In the genomic region with DNA sequence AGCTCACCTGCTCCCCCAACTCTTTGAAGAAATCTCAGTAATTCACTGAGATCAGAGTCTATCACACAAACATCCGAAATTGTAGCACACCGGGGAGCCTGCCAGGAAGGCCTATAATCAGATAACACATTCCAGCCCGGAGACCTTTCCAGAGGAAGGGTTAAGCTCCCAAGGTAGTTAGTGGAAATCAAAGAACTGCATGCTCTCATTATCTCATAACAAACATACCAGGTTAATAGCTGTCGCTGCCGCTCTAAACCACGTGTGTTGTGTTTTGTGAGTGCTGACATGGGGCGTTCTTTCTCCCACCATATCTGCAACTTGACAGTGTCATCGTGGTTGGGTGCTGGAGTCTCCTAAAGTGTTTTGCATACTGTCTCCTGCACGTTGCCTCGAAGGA, we compare ENCODE assay signal across 1 cellular context.
TF ChIP-seq lines count a peak whose summit lies in the region.

No MANE protein-coding gene starts in this region.

TF ChIP-seq in H1, 55 proteins besides CTCF, POLR2A, EP300 and RAD21 (continued from another document):
- TF ChIP-seq, protein P1, sequence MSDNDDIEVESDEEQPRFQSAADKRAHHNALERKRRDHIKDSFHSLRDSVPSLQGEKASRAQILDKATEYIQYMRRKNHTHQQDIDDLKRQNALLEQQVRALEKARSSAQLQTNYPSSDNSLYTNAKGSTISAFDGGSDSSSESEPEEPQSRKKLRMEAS (IDR thresholded peaks at IDR 0.05) = no peak
- no peak for TF ChIP-seq SIRT6 (IDR thresholded peaks at IDR 0.05; ENCODE audit: low read length)
- TF ChIP-seq SP4 (IDR thresholded peaks at IDR 0.05; ENCODE audit: low read length) = no peak
- no peak for TF ChIP-seq GABPA (IDR thresholded peaks at IDR 0.05; ENCODE audit: borderline replicate concordance, insufficient read depth, low read length)
- TF ChIP-seq FOSL1 (IDR thresholded peaks at IDR 0.05; ENCODE audit: insufficient read depth, low read depth, low read length) = no peak
